ENCODE assay signal across 1 cellular context in the genomic region with DNA sequence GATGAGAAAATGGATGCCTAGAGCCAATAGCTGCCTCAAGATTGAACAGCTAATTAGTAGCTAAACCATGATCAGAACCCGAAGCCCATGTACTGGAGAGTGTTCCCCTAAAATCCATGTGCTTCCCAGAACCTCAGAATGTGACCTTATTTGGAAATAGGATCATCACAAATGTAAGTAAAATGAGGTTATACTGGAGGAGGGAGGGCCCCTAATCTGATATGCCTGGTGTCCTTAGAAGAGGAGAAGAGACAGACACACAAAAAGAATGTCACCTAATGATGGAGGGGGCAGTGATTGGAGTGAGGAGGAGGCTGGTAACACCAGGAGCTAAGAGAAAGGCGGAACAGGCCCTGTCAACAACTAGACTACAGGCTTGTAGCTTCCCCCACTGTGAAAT.
TF ChIP-seq lines count a peak whose summit lies in the region.

No MANE protein-coding gene starts in this region.

TF ChIP-seq in IMR-90, 13 proteins besides CTCF, POLR2A, EP300 and RAD21 (continued from another document):
- TF ChIP-seq CHD1 (IDR thresholded peaks at IDR 0.05; ENCODE audit: low read depth, low read length) (no peak), RFX5 (IDR thresholded peaks at IDR 0.05; ENCODE audit: low read depth, low read length) (no peak), MAZ (IDR thresholded peaks at IDR 0.05; ENCODE audit: borderline replicate concordance, low read depth, low read length) (no peak), RCOR1 (IDR thresholded peaks at IDR 0.05; ENCODE audit: insufficient replicate concordance, low read length) (no peak), NFE2L2 (IDR thresholded peaks at IDR 0.05; ENCODE audit: low read depth, low read length) (no peak), BHLHE40 (IDR thresholded peaks at IDR 0.05; ENCODE audit: low read depth, low read length) (no peak), CEBPB (IDR thresholded peaks at IDR 0.05; ENCODE audit: low read depth, low read length) (no peak), MXI1 (IDR thresholded peaks at IDR 0.05; ENCODE audit: borderline replicate concordance, low read depth, low read length) (no peak)
- TF ChIP-seq, protein P1, sequence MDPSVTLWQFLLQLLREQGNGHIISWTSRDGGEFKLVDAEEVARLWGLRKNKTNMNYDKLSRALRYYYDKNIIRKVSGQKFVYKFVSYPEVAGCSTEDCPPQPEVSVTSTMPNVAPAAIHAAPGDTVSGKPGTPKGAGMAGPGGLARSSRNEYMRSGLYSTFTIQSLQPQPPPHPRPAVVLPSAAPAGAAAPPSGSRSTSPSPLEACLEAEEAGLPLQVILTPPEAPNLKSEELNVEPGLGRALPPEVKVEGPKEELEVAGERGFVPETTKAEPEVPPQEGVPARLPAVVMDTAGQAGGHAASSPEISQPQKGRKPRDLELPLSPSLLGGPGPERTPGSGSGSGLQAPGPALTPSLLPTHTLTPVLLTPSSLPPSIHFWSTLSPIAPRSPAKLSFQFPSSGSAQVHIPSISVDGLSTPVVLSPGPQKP (IDR thresholded peaks at IDR 0.05; ENCODE audit: borderline replicate concordance, low read depth, low read length) = no peak
